In the genomic region with DNA sequence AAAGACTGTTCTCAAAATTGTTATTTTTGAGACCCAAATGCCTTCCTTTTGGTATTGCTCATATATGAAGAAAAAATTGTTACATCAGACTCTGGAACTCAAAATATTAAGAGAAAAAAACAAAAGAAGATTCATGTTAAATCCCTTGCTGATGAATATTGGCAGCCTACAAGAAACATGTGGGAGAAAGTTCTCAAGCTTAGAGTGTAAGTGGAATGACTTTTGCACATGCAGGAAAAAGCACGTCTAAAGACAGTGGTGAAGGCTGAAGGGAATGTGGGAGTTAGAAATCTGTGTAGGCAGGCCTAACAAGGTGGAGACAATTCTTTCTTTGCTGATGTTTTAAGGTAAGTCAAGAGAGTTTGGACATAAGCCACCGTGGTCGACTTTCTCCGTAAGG, we compare ENCODE assay signal across 25 cellular contexts.
"Had no signal": no experiment of that assay in that cellular context is flagged by ENCODE, and none has a peak within 500 bp of the region (broad histone marks: within the 10 kb centered on the region; RNA-seq: fewer than 3 reads in every experiment).

No MANE protein-coding gene starts in this region.

- ATAC-seq: gastrocnemius medialis; heart right ventricle; natural killer cell; stimulated activated effector memory CD8-positive, alpha-beta T cell treated with anti-CD3 and anti-CD28 coated beads, Interleukin-12 subunit alpha, Interleukin-12 subunit beta, amount 100 ng/mL, for 72 hours had no signal

- H3K4me3 ChIP-seq: colonic mucosa, esophagus squamous epithelium, gastrocnemius medialis, heart right ventricle, lung, ovary, sigmoid colon, stomach, testis, tibial artery had no signal

- H3K27me3 ChIP-seq: colonic mucosa, esophagus squamous epithelium, gastrocnemius medialis, ovary, sigmoid colon, stomach, testis, tibial artery had no signal

- H3K4me1 ChIP-seq: colonic mucosa, gastrocnemius medialis, heart right ventricle, stomach, testis had no signal

- H3K27ac ChIP-seq: colonic mucosa, esophagus squamous epithelium, gastrocnemius medialis, heart right ventricle, ovary, stomach, testis, tibial artery had no signal

- DNase-seq: colonic mucosa; effector CD8-positive, alpha-beta T cell; endodermal cell; esophagus squamous epithelium; foreskin fibroblast; gastrocnemius medialis; glutamatergic neuron; heart right ventricle; hippocampal formation; immature natural killer cell; islet precursor cell; kidney glomerular epithelial cell; natural killer cell; occipital lobe; posterior cingulate gyrus; sigmoid colon; stimulated activated CD4-positive, alpha-beta T cell treated with anti-CD3 and anti-CD28 coated beads, Interleukin-2, amount 100 ng/mL, for 24 hours; stimulated activated CD4-positive, alpha-beta T cell treated with anti-CD3 and anti-CD28 coated beads, Interleukin-4, amount 100 ng/mL, for 24 hours; stimulated activated naive CD4-positive, alpha-beta T cell treated with Interleukin-2 at 50 U/mL for 16 hours; stomach; testis; tibial artery had no signal

- H3K9me3 ChIP-seq: colonic mucosa, esophagus squamous epithelium, gastrocnemius medialis, heart right ventricle, ovary, sigmoid colon, stomach, testis, tibial artery had no signal

- H3K36me3 ChIP-seq: colonic mucosa, esophagus squamous epithelium, gastrocnemius medialis, heart right ventricle, ovary, sigmoid colon, stomach, tibial artery had no signal
